1 cellular context compared by ENCODE assay signal in the genomic region with DNA sequence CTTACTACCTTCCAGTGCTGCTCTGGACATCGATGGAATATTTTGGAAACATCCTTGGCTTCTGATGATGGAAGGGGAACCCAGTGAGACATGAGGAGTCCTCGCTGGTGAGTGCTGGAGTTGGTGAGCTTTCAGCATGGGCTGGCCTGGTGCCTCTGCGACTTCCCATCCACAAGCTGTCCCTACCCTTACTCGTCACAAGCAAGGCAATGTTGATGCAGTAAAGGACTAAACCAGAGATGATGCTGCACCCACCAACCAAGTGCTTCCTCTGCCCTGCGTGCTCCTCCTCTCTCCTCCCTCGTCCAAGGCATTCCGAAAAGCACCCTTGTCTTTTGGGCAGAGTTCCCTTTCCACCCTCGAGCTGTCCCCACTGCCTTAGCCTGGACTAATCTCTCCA.
TF ChIP-seq lines count a peak whose summit lies in the region.

No MANE protein-coding gene starts in this region.

TF ChIP-seq in H1, 55 proteins besides CTCF, POLR2A, EP300 and RAD21 (continued from another document):
- TF ChIP-seq CHD7 (IDR thresholded peaks at IDR 0.05; ENCODE audit: insufficient replicate concordance, low read length), result no peak
- TF ChIP-seq TAF1 (IDR thresholded peaks at IDR 0.05; ENCODE audit: low read depth, low read length), result no peak
- no peak for TF ChIP-seq KDM1A (IDR thresholded peaks at IDR 0.05; ENCODE audit: borderline replicate concordance, low read length)
- TF ChIP-seq RNF2 (IDR thresholded peaks at IDR 0.05; ENCODE audit: borderline replicate concordance, low read depth, low read length, missing control alignments, poor library complexity, severe bottlenecking), result no peak
- TF ChIP-seq TAF7 (optimal IDR thresholded peaks at IDR 0.05; ENCODE audit: borderline replicate concordance, low read depth, low read length), result no peak
- TF ChIP-seq TEAD4 (IDR thresholded peaks at IDR 0.05; ENCODE audit: low read depth, low read length), result no peak
- no peak for TF ChIP-seq EZH2 (IDR thresholded peaks at IDR 0.05; ENCODE audit: low read depth, low read length, severe bottlenecking)
